In the genomic region with DNA sequence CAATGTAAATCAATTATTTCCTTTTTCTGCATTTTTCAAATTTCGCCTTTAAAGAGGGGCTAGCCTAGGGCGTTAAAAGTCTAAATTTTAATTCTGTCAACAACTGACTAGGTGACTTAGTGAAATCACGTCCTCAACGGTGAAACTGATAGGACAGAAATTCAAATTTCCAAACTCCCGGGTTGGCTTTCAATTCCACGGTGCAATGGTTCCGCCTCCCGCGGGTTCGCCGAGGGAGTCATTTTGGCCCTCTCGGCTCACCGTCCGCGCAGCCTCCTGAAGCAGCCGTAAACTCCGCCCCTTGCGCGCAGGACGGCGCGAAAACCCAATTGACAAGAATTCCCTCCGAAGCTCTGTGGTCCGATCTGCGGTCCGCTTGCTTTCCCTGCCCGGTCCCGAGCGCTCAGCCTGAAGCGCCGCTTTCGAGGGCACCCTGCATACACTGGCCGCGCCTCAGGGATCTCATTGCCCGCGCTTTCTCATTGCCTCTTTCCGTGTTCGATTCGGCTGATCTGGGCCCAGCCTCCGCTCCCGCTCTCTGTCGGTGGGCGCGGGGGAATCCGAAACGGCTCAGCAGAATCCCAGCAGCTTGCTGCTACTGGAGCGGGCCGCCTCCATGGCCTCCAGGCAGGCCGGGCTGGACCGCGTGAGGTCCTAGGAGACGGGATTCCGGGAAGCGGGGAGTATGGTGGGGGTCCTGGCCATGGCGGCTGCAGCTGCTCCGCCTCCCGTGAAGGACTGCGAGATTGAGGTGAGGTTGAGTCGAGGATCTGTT, we compare ENCODE assay signal across 1 cellular context.
TF ChIP-seq lines count a peak whose summit lies in the region.

Gene ATAD5 (plus strand): TSS at position 304 of the 775 bp plus-strand sequence. CDS start 382 bp downstream, at position 686.

TF ChIP-seq in HepG2, 621 proteins besides CTCF, POLR2A, EP300 and RAD21 (continued from another document):
- TF ChIP-seq, protein P1, sequence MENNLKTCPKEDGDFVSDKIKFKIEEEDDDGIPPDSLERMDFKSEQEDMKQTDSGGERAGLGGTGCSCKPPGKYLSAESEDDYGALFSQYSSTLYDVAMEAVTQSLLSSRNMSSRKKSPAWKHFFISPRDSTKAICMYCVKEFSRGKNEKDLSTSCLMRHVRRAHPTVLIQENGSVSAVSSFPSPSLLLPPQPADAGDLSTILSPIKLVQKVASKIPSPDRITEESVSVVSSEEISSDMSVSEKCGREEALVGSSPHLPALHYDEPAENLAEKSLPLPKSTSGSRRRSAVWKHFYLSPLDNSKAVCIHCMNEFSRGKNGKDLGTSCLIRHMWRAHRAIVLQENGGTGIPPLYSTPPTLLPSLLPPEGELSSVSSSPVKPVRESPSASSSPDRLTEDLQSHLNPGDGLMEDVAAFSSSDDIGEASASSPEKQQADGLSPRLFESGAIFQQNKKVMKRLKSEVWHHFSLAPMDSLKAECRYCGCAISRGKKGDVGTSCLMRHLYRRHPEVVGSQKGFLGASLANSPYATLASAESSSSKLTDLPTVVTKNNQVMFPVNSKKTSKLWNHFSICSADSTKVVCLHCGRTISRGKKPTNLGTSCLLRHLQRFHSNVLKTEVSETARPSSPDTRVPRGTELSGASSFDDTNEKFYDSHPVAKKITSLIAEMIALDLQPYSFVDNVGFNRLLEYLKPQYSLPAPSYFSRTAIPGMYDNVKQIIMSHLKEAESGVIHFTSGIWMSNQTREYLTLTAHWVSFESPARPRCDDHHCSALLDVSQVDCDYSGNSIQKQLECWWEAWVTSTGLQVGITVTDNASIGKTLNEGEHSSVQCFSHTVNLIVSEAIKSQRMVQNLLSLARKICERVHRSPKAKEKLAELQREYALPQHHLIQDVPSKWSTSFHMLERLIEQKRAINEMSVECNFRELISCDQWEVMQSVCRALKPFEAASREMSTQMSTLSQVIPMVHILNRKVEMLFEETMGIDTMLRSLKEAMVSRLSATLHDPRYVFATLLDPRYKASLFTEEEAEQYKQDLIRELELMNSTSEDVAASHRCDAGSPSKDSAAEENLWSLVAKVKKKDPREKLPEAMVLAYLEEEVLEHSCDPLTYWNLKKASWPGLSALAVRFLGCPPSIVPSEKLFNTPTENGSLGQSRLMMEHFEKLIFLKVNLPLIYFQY (CRISPR knock-in tag; IDR thresholded peaks at IDR 0.05; ENCODE audit: borderline replicate concordance): peak; percentile 82; the same call in 1 of the 2 replicates
- TF ChIP-seq E2F1 (CRISPR knock-in tag; IDR thresholded peaks at IDR 0.05) (peak; percentile 97), ZBTB26 (CRISPR knock-in tag; IDR thresholded peaks at IDR 0.05; ENCODE audit: borderline replicate concordance) (no peak; the same call in 1 of the 2 replicates), RFXAP (CRISPR knock-in tag; IDR thresholded peaks at IDR 0.05; ENCODE audit: borderline replicate concordance) (peak; percentile 88; the same call in 1 of the 2 replicates), MAFF (IDR thresholded peaks at IDR 0.05; ENCODE audit: low read depth, low read length) (peak; percentile 1; the same call in 1 of the 2 replicates), ZNF414 (CRISPR knock-in tag; IDR thresholded peaks at IDR 0.05) (no peak), ZNF784 (CRISPR knock-in tag; IDR thresholded peaks at IDR 0.05; ENCODE audit: borderline replicate concordance) (no peak), ZNF33B (CRISPR knock-in tag; IDR thresholded peaks at IDR 0.05) (no peak), RFX5 (IDR thresholded peaks at IDR 0.05; ENCODE audit: low read depth, low read length) (no peak), PCBP2 (optimal IDR thresholded peaks at IDR 0.05; ENCODE audit: low read depth, low read length, poor library complexity, severe bottlenecking) (no peak), TOPORS (CRISPR knock-in tag; IDR thresholded peaks at IDR 0.05) (peak; percentile 60; the same call in 1 of the 2 replicates), ZNF296 (CRISPR knock-in tag; conservative IDR thresholded peaks at IDR 0.05) (no peak), FOXA3 (CRISPR knock-in tag; IDR thresholded peaks at IDR 0.05) (peak; percentile 77), BHLHE40 (IDR thresholded peaks at IDR 0.05; ENCODE audit: low read length) (peak; percentile 23; the same call in 1 of the 2 replicates), ZNF660 (CRISPR knock-in tag; IDR thresholded peaks at IDR 0.05; ENCODE audit: borderline replicate concordance, low read depth) (no peak), ZFP36L1 (CRISPR knock-in tag; IDR thresholded peaks at IDR 0.05) (peak; percentile 96), MTERF4 (CRISPR knock-in tag; IDR thresholded peaks at IDR 0.05) (no peak), MXD3 (CRISPR knock-in tag; IDR thresholded peaks at IDR 0.05) (peak; percentile 52; the same call in 1 of the 2 replicates), ZGPAT (CRISPR knock-in tag; IDR thresholded peaks at IDR 0.05) (peak; percentile 95), ZNF18 (CRISPR knock-in tag; IDR thresholded peaks at IDR 0.05; ENCODE audit: insufficient replicate concordance) (no peak), PBX3 (CRISPR knock-in tag; IDR thresholded peaks at IDR 0.05; ENCODE audit: borderline replicate concordance) (0 out of 2 replicates have a peak, but pooled peaks have one; percentile 38), EHMT2 (IDR thresholded peaks at IDR 0.05; ENCODE audit: borderline replicate concordance, low read depth, low read length) (no peak; the same call in 1 of the 2 replicates), ZNF510 (CRISPR knock-in tag; IDR thresholded peaks at IDR 0.05; ENCODE audit: low read depth) (peak; percentile 77; the same call in 1 of the 2 replicates)
- TF ChIP-seq, protein P2, sequence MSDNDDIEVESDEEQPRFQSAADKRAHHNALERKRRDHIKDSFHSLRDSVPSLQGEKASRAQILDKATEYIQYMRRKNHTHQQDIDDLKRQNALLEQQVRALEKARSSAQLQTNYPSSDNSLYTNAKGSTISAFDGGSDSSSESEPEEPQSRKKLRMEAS (IDR thresholded peaks at IDR 0.05): no peak; the same call in 1 of the 2 replicates
- TF ChIP-seq, protein P3, sequence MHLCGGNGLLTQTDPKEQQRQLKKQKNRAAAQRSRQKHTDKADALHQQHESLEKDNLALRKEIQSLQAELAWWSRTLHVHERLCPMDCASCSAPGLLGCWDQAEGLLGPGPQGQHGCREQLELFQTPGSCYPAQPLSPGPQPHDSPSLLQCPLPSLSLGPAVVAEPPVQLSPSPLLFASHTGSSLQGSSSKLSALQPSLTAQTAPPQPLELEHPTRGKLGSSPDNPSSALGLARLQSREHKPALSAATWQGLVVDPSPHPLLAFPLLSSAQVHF (CRISPR knock-in tag; IDR thresholded peaks at IDR 0.05): no peak
